In genomic region chr3:112531358-112531781, GRCh38 we compare ENCODE assay signal across 8 cellular contexts. TPM values are rescaled to one million over a fixed set of nuclear protein-coding genes. Genes with fewer than 3 reads are reported as not detected.
A peak's percentile ranks its signal among the peaks of the same experiment; 100 is the strongest.
DNase-seq lines count a peak whose midpoint lies in the region; ATAC-seq, FAIRE-seq and TF ChIP-seq lines count a peak whose summit lies in the region.

No MANE protein-coding gene starts in this region.

- H2BK12ac ChIP-seq in H1 (ENCODE audit: low read depth, low read length) = no peak overlapping the region

- H2BK20ac ChIP-seq in H1 (ENCODE audit: low read length) = no peak overlapping the region

- H3K4me3 Mint-ChIP-seq in activated naive CD4-positive, alpha-beta T cell treated with anti-CD3 and anti-CD28 coated beads for 36 hours = no peak overlapping the region
- no peak overlapping the region for H3K4me3 Mint-ChIP-seq in activated naive CD4-positive, alpha-beta T cell treated with anti-CD3 and anti-CD28 coated beads, Interleukin-2, amount 10 ng/mL, durations not matched to agents 7 days and 5 days

- H3K4me1 ChIP-seq in H1 (replicated peaks in 1 of 4; ENCODE audit: control insufficient read depth in 3 of 4, insufficient read depth in 4 of 4, low read length in 3 of 4) (no peaks in the 10 kb centered on the region), neutrophil (ENCODE audit: control insufficient read depth in 1 of 2, insufficient read depth in 1 of 2, low read depth in 1 of 2, low read length in 1 of 2) (no peaks in the 10 kb centered on the region)

- peak; percentile 85 for FAIRE-seq in H1 (lab: Jason Lieb, UNC)

- H3K27me3 ChIP-seq in H1 (replicated peaks in 1 of 4; ENCODE audit: control insufficient read depth in 3 of 4, extremely low read depth in 1 of 4, insufficient read depth in 3 of 4, low read length in 3 of 4) (no peaks in the 10 kb centered on the region), neutrophil (no peaks in the 10 kb centered on the region)

- TF ChIP-seq CTCF in H1 (IDR thresholded peaks at IDR 0.05; ENCODE audit: control extremely low read depth in 1 of 3, insufficient read depth in 1 of 3, low read depth in 1 of 3, low read length in 3 of 3) (peak in 1 of 3 experiments; percentile 6; a peak in 2 of 4 replicates), neutrophil (IDR thresholded peaks at IDR 0.05) (peak; percentile 30)

- WGBS in H1 (ENCODE audit: extremely low coverage in 1 of 2, insufficient coverage in 1 of 2, insufficient read length in 1 of 2, insufficient replicate concordance in 2 of 2, low coverage in 1 of 2, low lambda C conversion rate in 2 of 2, missing lambda C conversion rate in 1 of 2), 2 experiments = 9% methylated on average over 1 of the region's 1 CpG; no CpG with 5 or more reads in 1 of the 2 experiments

- intact Hi-C loops in activated naive CD4-positive, alpha-beta T cell treated with anti-CD3 and anti-CD28 coated beads for 36 hours (cut with micrococcal nuclease) = loop anchor here (1.0 to 2.0 kb wide), 4 partner anchors 204 to 419 kb away; no protein-coding TSS in a partner anchor

- CTCF ChIA-PET in activated naive CD4-positive, alpha-beta T cell treated with anti-CD3 and anti-CD28 coated beads for 36 hours (lab: Charles Lee) = interaction anchor here (0.6 to 1.6 kb wide), 15 partner anchors 11 to 420 kb away, joined by 3 to 24 read pairs (median 3); partner anchors contain the start of genes CD200 and SLC9C1
- CTCF ChIA-PET in activated naive CD4-positive, alpha-beta T cell treated with anti-CD3 and anti-CD28 coated beads, Interleukin-2, amount 10 ng/mL, durations not matched to agents 7 days and 5 days (lab: Charles Lee) = interaction anchor here (0.8 to 1.5 kb wide), 8 partner anchors 13 to 420 kb away, joined by 3 to 13 read pairs (median 4); partner anchors contain the start of gene SLC9C1
- CTCF ChIA-PET in H1 (lab: Charles Lee; ENCODE audit: partially characterized antibody) = interaction anchor here (0.6 to 1.4 kb wide), 10 partner anchors 10 to 393 kb away, joined by 3 to 7 read pairs (median 4); partner anchors contain the start of genes CD200 and SLC9C1

- H3K4me1 Mint-ChIP-seq in activated naive CD4-positive, alpha-beta T cell treated with anti-CD3 and anti-CD28 coated beads for 36 hours (ENCODE audit: low read depth) = peaks cover 11% of the 10 kb centered on the region
- H3K4me1 Mint-ChIP-seq in activated naive CD4-positive, alpha-beta T cell treated with anti-CD3 and anti-CD28 coated beads, Interleukin-2, amount 10 ng/mL, durations not matched to agents 7 days and 5 days = no peaks in the 10 kb centered on the region

- ATAC-seq in HG03045 (IDR thresholded peaks at IDR 0.05; ENCODE audit: unreplicated experiment) (no peak), GM18511 (IDR thresholded peaks at IDR 0.05; ENCODE audit: unreplicated experiment) (no peak)

- H3K4ac ChIP-seq in H1 (replicated peaks; ENCODE audit: insufficient read length, low read depth, low read length) = no peak overlapping the region

- H2AFZ ChIP-seq in H1 (ENCODE audit: low read length) = no peak overlapping the region

- no peak for TF ChIP-seq POLR2A in H1 (IDR thresholded peaks at IDR 0.05; ENCODE audit: control extremely low read depth in 1 of 2, low read depth in 2 of 2, low read length in 2 of 2)

- no peaks in the 10 kb centered on the region for H3K9me3 ChIP-seq in H1 (ENCODE audit: insufficient read depth in 2 of 2, low read depth in 1 of 2, low read length in 1 of 2)
- H3K9me3 ChIP-seq in neutrophil = no peaks in the 10 kb centered on the region

- H2AK5ac ChIP-seq in H1 (ENCODE audit: low read depth, low read length) = no peak overlapping the region

- no peaks in the 10 kb centered on the region for H4K20me1 ChIP-seq in H1 (replicated peaks in 1 of 2; ENCODE audit: control insufficient read depth in 1 of 2, insufficient read depth in 2 of 2, low read length in 2 of 2)

- no peak overlapping the region for H4K5ac ChIP-seq in H1 (ENCODE audit: insufficient read length, low read depth, low read length)

- H3K79me2 ChIP-seq in H1 (ENCODE audit: control insufficient read depth in 1 of 2, insufficient read depth in 2 of 2, low read length in 2 of 2) = no peaks in the 10 kb centered on the region

- no peaks in the 10 kb centered on the region for H3K9me3 Mint-ChIP-seq in activated naive CD4-positive, alpha-beta T cell treated with anti-CD3 and anti-CD28 coated beads for 36 hours
- no peaks in the 10 kb centered on the region for H3K9me3 Mint-ChIP-seq in activated naive CD4-positive, alpha-beta T cell treated with anti-CD3 and anti-CD28 coated beads, Interleukin-2, amount 10 ng/mL, durations not matched to agents 7 days and 5 days

- H3K36me3 ChIP-seq in H1 (ENCODE audit: control insufficient read depth in 2 of 4, insufficient read depth in 4 of 4, low read length in 3 of 4) = peaks cover 0 to 24% (median 6%) of the 10 kb centered on the region in 4 experiments; a peak in 4 of 8 replicates
- H3K36me3 ChIP-seq in neutrophil = peaks cover 92% of the 10 kb centered on the region

- no peak overlapping the region for H3K18ac ChIP-seq in H1 (ENCODE audit: extremely low read depth, low read length)

- no peak for DNase-seq in activated naive CD4-positive, alpha-beta T cell treated with anti-CD3 and anti-CD28 coated beads for 36 hours
- DNase-seq in activated naive CD4-positive, alpha-beta T cell treated with anti-CD3 and anti-CD28 coated beads, Interleukin-2, amount 10 ng/mL, durations not matched to agents 7 days and 5 days = no peak
- DNase-seq in NOMO-1 treated with DMSO at 0.1 percent for 48 hours (lab: John Stamatoyannopoulos, UW; ENCODE audit: unreplicated experiment) = peak; percentile 29
- no peak for DNase-seq in H1 (ENCODE audit: low read depth in 1 of 2, low spot score in 2 of 2)
- no peak for DNase-seq in NCI-H1048 (lab: John Stamatoyannopoulos, UW)

- H4K91ac ChIP-seq in H1 (replicated peaks; ENCODE audit: insufficient read length, low read length) = no peak overlapping the region

- H3K4me3 ChIP-seq in H1 (ENCODE audit: extremely low read depth in 1 of 4, insufficient read depth in 2 of 4, low read depth in 3 of 4, low read length in 4 of 4) = no peak overlapping the region
- H3K4me3 ChIP-seq in neutrophil (ENCODE audit: low read depth in 1 of 2, low read length in 1 of 2) = no peak overlapping the region

- H3K23me2 ChIP-seq in H1 (ENCODE audit: low read depth, low read length) = no peaks in the 10 kb centered on the region

- no peak overlapping the region for H3K23ac ChIP-seq in H1 (ENCODE audit: insufficient read length)

- no peak overlapping the region for H3K9ac ChIP-seq in H1 (replicated peaks in 1 of 4; ENCODE audit: extremely low read depth in 1 of 4, low read depth in 3 of 4, low read length in 3 of 4)

- no peak overlapping the region for H4K8ac ChIP-seq in H1 (ENCODE audit: extremely low read depth, insufficient read depth, low read length)

- no peak overlapping the region for H3K56ac ChIP-seq in H1 (replicated peaks; ENCODE audit: insufficient read length, low read depth, low read length)

- H3K27ac ChIP-seq in H1 (ENCODE audit: low read depth, low read length) (no peak overlapping the region), neutrophil (peak overlapping the region; percentile 2)

- POLR2A ChIA-PET in H1 (lab: Charles Lee; ENCODE audit: partially characterized antibody) = no interaction called here

- H3K27ac Mint-ChIP-seq in activated naive CD4-positive, alpha-beta T cell treated with anti-CD3 and anti-CD28 coated beads for 36 hours = peak overlapping the region; percentile 62
- H3K27ac Mint-ChIP-seq in activated naive CD4-positive, alpha-beta T cell treated with anti-CD3 and anti-CD28 coated beads, Interleukin-2, amount 10 ng/mL, durations not matched to agents 7 days and 5 days = no peak overlapping the region

- TF ChIP-seq RAD21 in H1 (IDR thresholded peaks at IDR 0.05 in 1 of 2, conservative IDR thresholded peaks at IDR 0.05 in 1 of 2; ENCODE audit: low read depth in 2 of 2, low read length in 2 of 2) = no peak; a peak in 1 of 4 replicates

- no peaks in the 10 kb centered on the region for H3K79me1 ChIP-seq in H1 (ENCODE audit: low read depth, low read length)

- H2BK120ac ChIP-seq in H1 (replicated peaks; ENCODE audit: low read depth, low read length) = no peak overlapping the region

- peaks cover 17% of the 10 kb centered on the region for H3K36me3 Mint-ChIP-seq in activated naive CD4-positive, alpha-beta T cell treated with anti-CD3 and anti-CD28 coated beads for 36 hours (ENCODE audit: low read depth)
- H3K36me3 Mint-ChIP-seq in activated naive CD4-positive, alpha-beta T cell treated with anti-CD3 and anti-CD28 coated beads, Interleukin-2, amount 10 ng/mL, durations not matched to agents 7 days and 5 days = peaks cover 42% of the 10 kb centered on the region

- no peak overlapping the region for H2BK5ac ChIP-seq in H1 (ENCODE audit: low read depth, low read length)

- H2BK15ac ChIP-seq in H1 (ENCODE audit: low read length) = no peak overlapping the region

- no peak overlapping the region for H3K14ac ChIP-seq in H1 (ENCODE audit: insufficient read length)

- H3K27me3 Mint-ChIP-seq in activated naive CD4-positive, alpha-beta T cell treated with anti-CD3 and anti-CD28 coated beads for 36 hours (ENCODE audit: low read depth) = no peaks in the 10 kb centered on the region
- no peaks in the 10 kb centered on the region for H3K27me3 Mint-ChIP-seq in activated naive CD4-positive, alpha-beta T cell treated with anti-CD3 and anti-CD28 coated beads, Interleukin-2, amount 10 ng/mL, durations not matched to agents 7 days and 5 days

- TF ChIP-seq EP300 in H1 (IDR thresholded peaks at IDR 0.05; ENCODE audit: borderline replicate concordance in 1 of 2, low read depth in 2 of 2, low read length in 2 of 2) = no peak

- H3K4me2 ChIP-seq in H1 (ENCODE audit: insufficient read depth in 1 of 2, low read depth in 2 of 2, low read length in 2 of 2) = no peak overlapping the region

RNA-seq across cellular contexts. Expression of gene ATG3, which starts 30.4 kb away (rescaled TPM):
- 10 to 100 TPM; 49.2 to 50.4 TPM for total RNA-seq in activated naive CD4-positive, alpha-beta T cell treated with anti-CD3 and anti-CD28 coated beads for 36 hours
- total RNA-seq in H1 (2021; fragmentation: NEBNext Ultra II Directional; extraction: Animal tissue kit (Norgen Biotek cat#: 25700)) = 54.9 and 55.3 TPM in 2 replicates
- polyA plus RNA-seq in H1 (2011; rRNA removed) = 27.3 and 27.6 TPM in 2 replicates
- polyA plus RNA-seq in H1 (2011; cell fraction: cytosol; rRNA removed) = 41.3 TPM
- 20.5 TPM for polyA plus RNA-seq in H1 (2011; cell fraction: nucleus; rRNA removed)
- 37.1 to 44.2 TPM (median 41.7 TPM) in 4 replicates for polyA plus RNA-seq in H1 (2012, experiment 1 of 2)
- polyA plus RNA-seq in H1 (2012, experiment 2 of 2) = 11.4 TPM
- 36.7 TPM for polyA plus RNA-seq in H1 (2013, experiment 1 of 2)
- 35.4 TPM for polyA plus RNA-seq in H1 (2013, experiment 2 of 2)
- polyA minus RNA-seq in H1 (2011; rRNA and poly(A)+ RNA removed) = 15.0 and 15.8 TPM in 2 replicates
- polyA minus RNA-seq in H1 (2011; cell fraction: cytosol; rRNA and poly(A)+ RNA removed) = 33.8 TPM
- 25.9 TPM for polyA minus RNA-seq in H1 (2011; cell fraction: nucleus; rRNA and poly(A)+ RNA removed)

RNA-seq across cellular contexts. Expression of gene SLC35A5, which starts 30.5 kb away (rescaled TPM):
- total RNA-seq in activated naive CD4-positive, alpha-beta T cell treated with anti-CD3 and anti-CD28 coated beads for 36 hours = 10 to 100 TPM; 15.7 to 16.0 TPM
- 30.5 and 36.5 TPM in 2 replicates for total RNA-seq in H1 (2021; fragmentation: NEBNext Ultra II Directional; extraction: Animal tissue kit (Norgen Biotek cat#: 25700))
- 21.8 and 38.6 TPM in 2 replicates for polyA plus RNA-seq in H1 (2011; rRNA removed)
- 29.0 TPM for polyA plus RNA-seq in H1 (2011; cell fraction: cytosol; rRNA removed)
- polyA plus RNA-seq in H1 (2011; cell fraction: nucleus; rRNA removed) = 8.3 TPM
- polyA plus RNA-seq in H1 (2012, experiment 1 of 2) = 14.5 to 25.2 TPM (median 18.4 TPM) in 4 replicates
- 1.5 TPM for polyA plus RNA-seq in H1 (2012, experiment 2 of 2)
- polyA plus RNA-seq in H1 (2013, experiment 1 of 2) = 28.7 TPM
- 34.7 TPM for polyA plus RNA-seq in H1 (2013, experiment 2 of 2)
- 53.1 and 54.8 TPM in 2 replicates for polyA minus RNA-seq in H1 (2011; rRNA and poly(A)+ RNA removed)
- 24.4 TPM for polyA minus RNA-seq in H1 (2011; cell fraction: cytosol; rRNA and poly(A)+ RNA removed)
- polyA minus RNA-seq in H1 (2011; cell fraction: nucleus; rRNA and poly(A)+ RNA removed) = 26.4 TPM

RNA-seq across cellular contexts. Expression of gene BTLA, which starts 32.1 kb away (rescaled TPM):
- total RNA-seq in activated naive CD4-positive, alpha-beta T cell treated with anti-CD3 and anti-CD28 coated beads for 36 hours = 10 to 100 TPM; 70.6 to 73.4 TPM
- total RNA-seq in H1 (2021; fragmentation: NEBNext Ultra II Directional; extraction: Animal tissue kit (Norgen Biotek cat#: 25700)) = not detected in 2 replicates
- not detected in 2 replicates for polyA plus RNA-seq in H1 (2011; rRNA removed)
- polyA plus RNA-seq in H1 (2011; cell fraction: cytosol; rRNA removed) = not detected
- not detected for polyA plus RNA-seq in H1 (2011; cell fraction: nucleus; rRNA removed)
- not detected in 4 replicates for polyA plus RNA-seq in H1 (2012, experiment 1 of 2)
- not detected for polyA plus RNA-seq in H1 (2012, experiment 2 of 2)
- polyA plus RNA-seq in H1 (2013, experiment 1 of 2) = not detected
- polyA plus RNA-seq in H1 (2013, experiment 2 of 2) = not detected
- polyA minus RNA-seq in H1 (2011; rRNA and poly(A)+ RNA removed) = not detected in 2 replicates
- polyA minus RNA-seq in H1 (2011; cell fraction: cytosol; rRNA and poly(A)+ RNA removed) = not detected
- not detected for polyA minus RNA-seq in H1 (2011; cell fraction: nucleus; rRNA and poly(A)+ RNA removed)

Comparison
In these comparisons a context has a peak if more than half of its experiments do, and no peak if none do; other contexts are left out.
1. RNA of gene BTLA, which starts 32.1 kb away (total RNA-seq): 70.6 to 73.4 TPM in activated naive CD4-positive, alpha-beta T cell treated with anti-CD3 and anti-CD28 coated beads for 36 hours; not detected in H1; every median in the first group is over 10 times any median in the second.